ENCODE assay signal across 8 cellular contexts in the genomic region with DNA sequence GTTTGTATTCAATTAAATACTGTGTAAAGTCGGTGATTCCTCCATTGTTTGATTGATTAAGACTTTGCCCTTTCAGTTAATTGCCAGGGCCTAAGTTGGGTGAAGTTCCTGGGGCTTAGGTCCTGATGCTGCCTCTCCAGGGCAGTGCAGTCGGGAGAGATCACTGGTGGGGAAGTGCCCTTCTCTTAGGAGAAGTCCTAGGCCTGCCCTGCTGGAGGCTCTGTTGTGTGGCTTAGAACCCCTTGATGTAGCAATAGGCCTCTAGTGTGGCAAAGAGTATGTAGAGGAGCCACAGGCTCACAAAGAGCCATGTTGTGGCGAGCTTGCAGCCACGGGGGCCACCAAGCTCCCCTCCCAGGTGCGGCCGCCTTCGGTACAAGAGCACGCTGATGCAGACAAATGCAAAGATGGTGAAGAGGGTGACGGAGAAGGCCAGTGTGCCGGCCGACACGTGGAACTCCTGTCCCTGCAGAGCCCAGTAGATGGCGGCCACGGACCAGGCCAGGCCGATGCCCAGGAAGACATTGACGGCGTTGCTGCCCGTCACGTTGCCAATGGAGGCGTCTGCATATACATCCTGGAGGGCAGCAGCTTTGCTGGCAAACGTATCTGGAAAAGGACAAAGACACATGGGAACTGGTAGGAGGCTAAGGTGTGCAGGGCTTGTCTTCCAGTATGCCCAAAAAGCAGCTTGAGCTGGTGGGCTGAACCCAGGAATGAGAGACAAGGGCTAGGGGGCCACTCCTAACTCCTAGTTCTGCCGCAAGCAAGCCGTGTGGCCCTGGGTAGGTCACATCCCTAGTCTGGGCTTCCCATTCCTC.
DNase-seq lines count a peak whose midpoint lies in the region; ATAC-seq and TF ChIP-seq lines count a peak whose summit lies in the region.

No MANE protein-coding gene starts in this region.

- H3K9me3 Mint-ChIP-seq in effector memory CD8-positive, alpha-beta T cell, result no peaks in the 10 kb centered on the region

- H3K4me1 Mint-ChIP-seq in effector memory CD8-positive, alpha-beta T cell (ENCODE audit: low read depth in 2 of 2), result no peaks in the 10 kb centered on the region

- no peaks in the 10 kb centered on the region for H3K79me2 ChIP-seq in hepatocyte

- in situ Hi-C loops in gastrocnemius medialis (cut with MboI; ENCODE audit: low sequenced_read_pairs in 4 of 4), result loop anchor here in 2 of 4 donors (10.0 to 25.0 kb wide), 2 partner anchors 209 to 216 kb away; no protein-coding TSS in a partner anchor

- WGBS in hepatocyte (ENCODE audit: low lambda C conversion rate, missing lambda C conversion rate), result 25% methylated on average over 23 of the region's 23 CpGs

- ATAC-seq in gastrocnemius medialis, result peak; percentile 51 to 81
- ATAC-seq in effector memory CD8-positive, alpha-beta T cell (replicated peaks), result no peak

- H2AFZ ChIP-seq in hepatocyte, result no peak overlapping the region

- H3K4me3 ChIP-seq in hepatocyte (no peak overlapping the region), gastrocnemius medialis (no peak overlapping the region)

- intact Hi-C loops in gastrocnemius medialis (cut with DNase I; ENCODE audit: low total_unique reads), result loop anchor here (1.0 to 5.0 kb wide), 4 partner anchors 28 to 271 kb away; a partner anchor contains a TSS

- no peaks in the 10 kb centered on the region for H3K36me3 Mint-ChIP-seq in effector memory CD8-positive, alpha-beta T cell (ENCODE audit: insufficient read depth)

- H3K27me3 Mint-ChIP-seq in effector memory CD8-positive, alpha-beta T cell, result peaks cover 54 to 55% of the 10 kb centered on the region in 2 donors

- peaks cover 8% of the 10 kb centered on the region for H3K4me1 ChIP-seq in hepatocyte (ENCODE audit: insufficient read depth)
- no peaks in the 10 kb centered on the region for H3K4me1 ChIP-seq in gastrocnemius medialis

- TF ChIP-seq CTCF in hepatocyte (IDR thresholded peaks at IDR 0.05; ENCODE audit: poor library complexity) (peak; percentile 79), gastrocnemius medialis (IDR thresholded peaks at IDR 0.05 in 4 of 5, conservative IDR thresholded peaks at IDR 0.05 in 1 of 5) (peak; percentile 49 to 79 (median 74))

- H3K27me3 ChIP-seq in hepatocyte (no peaks in the 10 kb centered on the region), gastrocnemius medialis (no peaks in the 10 kb centered on the region)

- no peaks in the 10 kb centered on the region for H3K9me2 ChIP-seq in hepatocyte (replicated peaks; ENCODE audit: insufficient read depth)

- H3K27ac ChIP-seq in hepatocyte, result no peak overlapping the region
- no peak overlapping the region for H3K27ac ChIP-seq in gastrocnemius medialis

- no peaks in the 10 kb centered on the region for H3K9me3 ChIP-seq in hepatocyte (ENCODE audit: low read depth)
- H3K9me3 ChIP-seq in gastrocnemius medialis, result no peaks in the 10 kb centered on the region

- no peaks in the 10 kb centered on the region for H3K36me3 ChIP-seq in hepatocyte (replicated peaks; ENCODE audit: insufficient read depth, low read depth)
- peaks cover 0 to 50% of the 10 kb centered on the region in 2 donors for H3K36me3 ChIP-seq in gastrocnemius medialis

- H4K20me1 ChIP-seq in hepatocyte (ENCODE audit: insufficient read depth, poor library complexity, severe bottlenecking), result no peaks in the 10 kb centered on the region

- no peak overlapping the region for H3K4me3 Mint-ChIP-seq in effector memory CD8-positive, alpha-beta T cell

- no peak overlapping the region for H3K4me2 ChIP-seq in hepatocyte

- TF ChIP-seq POLR2A in gastrocnemius medialis (IDR thresholded peaks at IDR 0.05), result no peak

- DNase-seq in stimulated activated CD4-positive, alpha-beta T cell treated with anti-CD3 and anti-CD28 coated beads, Interleukin-4, amount 100 ng/mL, for 48 hours (ENCODE audit: low read depth in 2 of 2), result peak; percentile 2 to 4
- DNase-seq in stimulated activated CD4-positive, alpha-beta T cell treated with anti-CD3 and anti-CD28 coated beads, Interleukin-4, amount 100 ng/mL, for 24 hours, result no peak
- peak; percentile 90 for DNase-seq in NCI-H2227 (lab: John Stamatoyannopoulos, UW; ENCODE audit: unreplicated experiment)
- DNase-seq in amygdala (lab: John Stamatoyannopoulos, UW), result peak in 48 of 56 donors; percentile 4 to 81 (median 38)
- peak; percentile 88 for DNase-seq in hepatocyte (ENCODE audit: low spot score)
- peak; percentile 32 to 65 for DNase-seq in gastrocnemius medialis
- DNase-seq in LoVo (ENCODE audit: low spot score), result no peak
- DNase-seq in effector memory CD8-positive, alpha-beta T cell, result no peak

- H3K27ac Mint-ChIP-seq in effector memory CD8-positive, alpha-beta T cell, result no peak overlapping the region

Comparison
In these comparisons a context has a peak if more than half of its experiments do, and no peak if none do; other contexts are left out.
1. DNase-seq: peak in stimulated activated CD4-positive, alpha-beta T cell treated with anti-CD3 and anti-CD28 coated beads, Interleukin-4, amount 100 ng/mL, for 48 hours (2 of 2), NCI-H2227 (single experiment), amygdala (48 of 56), hepatocyte (single experiment) and gastrocnemius medialis (2 of 2); none in stimulated activated CD4-positive, alpha-beta T cell treated with anti-CD3 and anti-CD28 coated beads, Interleukin-4, amount 100 ng/mL, for 24 hours (single experiment), LoVo (single experiment) and effector memory CD8-positive, alpha-beta T cell (0 of 3).